Comparison of ENCODE assay signal across 24 cellular contexts in the genomic region with DNA sequence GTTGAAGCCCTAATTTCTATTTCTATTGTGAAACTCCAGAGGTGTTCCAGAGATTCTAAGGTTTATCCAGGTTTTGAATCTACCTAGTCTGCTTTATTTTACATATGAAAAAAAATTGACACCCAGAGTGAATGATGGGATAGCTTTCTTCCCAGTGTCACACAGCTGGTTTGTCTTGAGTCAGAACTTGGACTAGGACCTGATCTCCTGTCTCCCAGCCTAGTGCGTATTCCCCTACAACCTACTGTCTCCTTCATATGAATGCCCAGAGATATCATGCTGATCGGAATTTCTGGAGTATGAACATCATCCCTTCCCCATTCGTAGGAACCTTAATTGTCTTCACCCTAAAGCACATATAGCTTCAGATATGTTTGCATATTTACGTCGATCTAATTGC.
DNase-seq lines count a peak whose midpoint lies in the region; ATAC-seq, FAIRE-seq and TF ChIP-seq lines count a peak whose summit lies in the region.
"Had no signal": no experiment of that assay in that cellular context is flagged by ENCODE, and none has a peak within 500 bp of the region (broad histone marks: within the 10 kb centered on the region; RNA-seq: fewer than 3 reads in every experiment).

No MANE protein-coding gene starts in this region.

- H3K79me2 ChIP-seq in astrocyte (ENCODE audit: insufficient read depth, low read length) (no peaks in the 10 kb centered on the region), keratinocyte (ENCODE audit: control insufficient read depth, insufficient read depth, low read length) (no peaks in the 10 kb centered on the region)

- H3K27me3 Mint-ChIP-seq in astrocyte (ENCODE audit: low read depth, unreplicated experiment) = peaks cover 6% of the 10 kb centered on the region
- no peaks in the 10 kb centered on the region for H3K27me3 Mint-ChIP-seq in activated CD4-positive, alpha-beta T cell treated with anti-CD3 and anti-CD28 coated beads for 36 hours
- H3K27me3 Mint-ChIP-seq: CD4-positive, alpha-beta memory T cell had no signal

- no peaks in the 10 kb centered on the region for H3K36me3 Mint-ChIP-seq in astrocyte (ENCODE audit: low read depth, unreplicated experiment)
- H3K36me3 Mint-ChIP-seq in activated CD4-positive, alpha-beta T cell treated with anti-CD3 and anti-CD28 coated beads for 36 hours (ENCODE audit: low read depth) = no peaks in the 10 kb centered on the region
- H3K36me3 Mint-ChIP-seq: CD4-positive, alpha-beta memory T cell had no signal

- H3K4ac ChIP-seq in IMR-90 (ENCODE audit: low read depth, low read length) = no peak overlapping the region

- no peak overlapping the region for H4K91ac ChIP-seq in IMR-90 (ENCODE audit: insufficient read depth, low read depth, low read length)

- H3K9me3 ChIP-seq in IMR-90 (ENCODE audit: control insufficient read depth, insufficient read depth, low read length) (no peaks in the 10 kb centered on the region), astrocyte (ENCODE audit: insufficient read depth, low read depth, low read length) (no peaks in the 10 kb centered on the region), keratinocyte (ENCODE audit: control insufficient read depth, low read depth, low read length) (no peaks in the 10 kb centered on the region)
- H3K9me3 ChIP-seq: A549 had no signal

- no peak overlapping the region for H3K23ac ChIP-seq in IMR-90 (ENCODE audit: low read depth, low read length)

- H3K79me1 ChIP-seq in IMR-90 (ENCODE audit: low read depth in 1 of 2, low read length in 2 of 2) = no peaks in the 10 kb centered on the region

- TF ChIP-seq POLR2A in IMR-90 (IDR thresholded peaks at IDR 0.05; ENCODE audit: low read depth, low read length) = no peak

- H3K27ac Mint-ChIP-seq in astrocyte (ENCODE audit: unreplicated experiment) = no peak overlapping the region
- no peak overlapping the region for H3K27ac Mint-ChIP-seq in activated CD4-positive, alpha-beta T cell treated with anti-CD3 and anti-CD28 coated beads for 36 hours

- H2BK20ac ChIP-seq in IMR-90 (ENCODE audit: low read depth, low read length) = 0 out of 2 replicates have a peak overlapping the region, but pooled peaks have one; percentile 75

- no peak for DNase-seq in IMR-90
- peak; percentile 18 for DNase-seq in astrocyte (ENCODE audit: low read depth)
- no peak for DNase-seq in keratinocyte (ENCODE audit: low read depth, low spot score)
- DNase-seq in activated CD4-positive, alpha-beta T cell treated with anti-CD3 and anti-CD28 coated beads for 36 hours = no peak
- DNase-seq in NCI-H187 treated with DMSO at 0.1 percent for 48 hours (lab: John Stamatoyannopoulos, UW) = no peak
- DNase-seq: C1 segment of cervical spinal cord; CD4-positive, alpha-beta memory T cell; COR-L47; DMS53; H7; KBM-7; NCI-H1092; NCI-H1417 treated with DMSO at 0.1 percent for 48 hours; NCI-H1694 treated with DMSO at 0.1 percent for 48 hours; NCI-H2081 treated with DMSO at 0.1 percent for 48 hours; NCI-H524 treated with DMSO at 0.1 percent for 48 hours; NCI-H774 had no signal

- no peaks in the 10 kb centered on the region; the same call in 1 of the 2 replicates for H3K27me3 ChIP-seq in IMR-90 (ENCODE audit: control insufficient read depth, insufficient read depth, low read length)
- H3K27me3 ChIP-seq in astrocyte (ENCODE audit: insufficient read depth, low read length) = no peaks in the 10 kb centered on the region
- H3K27me3 ChIP-seq in keratinocyte (ENCODE audit: control insufficient read depth, extremely low read depth, insufficient read depth, low read length) = no peaks in the 10 kb centered on the region
- H3K27me3 ChIP-seq in rectal smooth muscle tissue (ENCODE audit: control insufficient read depth, insufficient read depth, low read length) = no peaks in the 10 kb centered on the region

- H3K4me1 ChIP-seq in IMR-90 (ENCODE audit: control insufficient read depth, insufficient read depth, low read length) (peaks cover 5% of the 10 kb centered on the region), astrocyte (ENCODE audit: insufficient read depth, low read length) (peaks cover 9% of the 10 kb centered on the region), keratinocyte (ENCODE audit: control insufficient read depth, extremely low read depth, insufficient read depth, low read length) (no peaks in the 10 kb centered on the region), rectal smooth muscle tissue (ENCODE audit: control insufficient read depth, insufficient read depth, low read length) (peaks cover 17% of the 10 kb centered on the region)
- H3K4me1 ChIP-seq: A549 had no signal

- H3K4me2 ChIP-seq in IMR-90 (ENCODE audit: low read depth, low read length) (no peak overlapping the region), astrocyte (ENCODE audit: low read length) (peak overlapping the region; percentile 37), keratinocyte (ENCODE audit: control insufficient read depth, extremely low read depth, insufficient read depth, low read depth, low read length) (peak overlapping the region; percentile 42)
- H3K4me2 ChIP-seq: A549 had no signal

- dilution Hi-C loops in IMR-90 (cut with HindIII; ENCODE audit: low sequenced_read_pairs, unreplicated experiment) = no loop called here
- dilution Hi-C loops in keratinocyte (cut with MboI; ENCODE audit: extremely low pct_ligation_motif_present, low sequenced_read_pairs) = no loop called here

- BruUV-seq in IMR-90 (replicated peaks; lab: Mats Ljungman, UMichigan) = no TSS peak

- H2BK120ac ChIP-seq in IMR-90 (ENCODE audit: low read depth, low read length) = peak overlapping the region; percentile 66

- H3K18ac ChIP-seq in IMR-90 (ENCODE audit: low read depth, low read length) = peak overlapping the region; percentile 67; the same call in 1 of the 2 replicates

- H3K56ac ChIP-seq in IMR-90 (ENCODE audit: extremely low read depth, insufficient read depth, low read length) = no peak overlapping the region

- TF ChIP-seq CTCF in IMR-90 (conservative IDR thresholded peaks at IDR 0.05; ENCODE audit: low read depth, low read length) (no peak), astrocyte (IDR thresholded peaks at IDR 0.05; ENCODE audit: insufficient read depth, low read depth, low read length) (no peak), keratinocyte (optimal IDR thresholded peaks at IDR 0.05 in 1 of 3, IDR thresholded peaks at IDR 0.05 in 1 of 3, conservative IDR thresholded peaks at IDR 0.05 in 1 of 3; ENCODE audit: extremely low read depth in 1 of 3, insufficient read depth in 2 of 3, low read length in 3 of 3) (no peak)

- H2BK15ac ChIP-seq in IMR-90 (ENCODE audit: low read depth, low read length) = peak overlapping the region; percentile 36; the same call in 1 of the 3 replicates

- TF ChIP-seq RAD21 in IMR-90 (IDR thresholded peaks at IDR 0.05; ENCODE audit: low read length) = no peak

- no peaks in the 10 kb centered on the region for H3K9me3 Mint-ChIP-seq in astrocyte (ENCODE audit: unreplicated experiment)
- peaks cover 5% of the 10 kb centered on the region for H3K9me3 Mint-ChIP-seq in activated CD4-positive, alpha-beta T cell treated with anti-CD3 and anti-CD28 coated beads for 36 hours (ENCODE audit: low read depth)

- no peaks in the 10 kb centered on the region for H3K9me1 ChIP-seq in IMR-90 (ENCODE audit: insufficient read depth, low read length)
- H3K9me1 ChIP-seq in keratinocyte (ENCODE audit: control insufficient read depth, extremely low read depth, insufficient read depth, low read length) = no peaks in the 10 kb centered on the region

- intact Hi-C loops in IMR-90 (cut with micrococcal nuclease) = no loop called here
- intact Hi-C loops in activated CD4-positive, alpha-beta T cell treated with anti-CD3 and anti-CD28 coated beads for 36 hours (cut with DNase I, micrococcal nuclease) = no loop called here

- H3K4me3 ChIP-seq in IMR-90 (ENCODE audit: insufficient read depth, low read depth, low read length) (no peak overlapping the region), astrocyte (ENCODE audit: insufficient read depth, low read depth, low read length) (no peak overlapping the region), keratinocyte (ENCODE audit: control insufficient read depth in 2 of 3, extremely low read depth in 1 of 3, insufficient read depth in 2 of 3, low read depth in 1 of 3, low read length in 3 of 3) (no peak overlapping the region), rectal smooth muscle tissue (ENCODE audit: low read length) (no peak overlapping the region)
- H3K4me3 ChIP-seq: A549 had no signal

- in situ Hi-C loops in IMR-90 (cut with MboI; ENCODE audit: low sequenced_read_pairs) = no loop called here

- H2AK9ac ChIP-seq in IMR-90 (replicated peaks; ENCODE audit: low read depth, low read length, poor library complexity) = no peak overlapping the region

- WGBS in IMR-90 (ENCODE audit: extremely low coverage in 2 of 2, insufficient read length in 1 of 2), 2 experiments = 100% methylated on average over 1 of the region's 5 CpGs; no CpG with 5 or more reads in 1 of the 2 experiments

- H2AFZ ChIP-seq in IMR-90 (replicated peaks; ENCODE audit: low read length, poor library complexity) (no peak overlapping the region), astrocyte (ENCODE audit: low read depth, low read length) (no peak overlapping the region), keratinocyte (ENCODE audit: control insufficient read depth, low read length) (no peak overlapping the region)

- H3K9ac ChIP-seq in IMR-90 (ENCODE audit: low read depth, low read length) (no peak overlapping the region), astrocyte (ENCODE audit: low read length) (no peak overlapping the region), keratinocyte (ENCODE audit: control insufficient read depth, extremely low read depth, insufficient read depth, low read length) (no peak overlapping the region), rectal smooth muscle tissue (ENCODE audit: low read length) (no peak overlapping the region)

- ATAC-seq in IMR-90 (ENCODE audit: low read depth) (no peak), HG03439 (IDR thresholded peaks at IDR 0.05; ENCODE audit: unreplicated experiment) (no peak), HG02970 (IDR thresholded peaks at IDR 0.05; ENCODE audit: low FRiP score, unreplicated experiment) (no peak)
- ATAC-seq in activated CD4-positive, alpha-beta T cell treated with anti-CD3 and anti-CD28 coated beads for 36 hours = no peak
- ATAC-seq: A549 had no signal

- H4K8ac ChIP-seq in IMR-90 (ENCODE audit: low read depth in 2 of 2, low read length in 2 of 2) = no peak overlapping the region

- no peaks in the 10 kb centered on the region for H3K4me1 Mint-ChIP-seq in astrocyte (ENCODE audit: low read depth, unreplicated experiment)
- H3K4me1 Mint-ChIP-seq in activated CD4-positive, alpha-beta T cell treated with anti-CD3 and anti-CD28 coated beads for 36 hours = no peaks in the 10 kb centered on the region
- H3K4me1 Mint-ChIP-seq: CD4-positive, alpha-beta memory T cell had no signal

- no peak overlapping the region for H2BK5ac ChIP-seq in IMR-90 (ENCODE audit: low read depth, low read length, poor library complexity, severe bottlenecking)

- H3K4me3 Mint-ChIP-seq in astrocyte (ENCODE audit: unreplicated experiment) = no peak overlapping the region
- no peak overlapping the region for H3K4me3 Mint-ChIP-seq in activated CD4-positive, alpha-beta T cell treated with anti-CD3 and anti-CD28 coated beads for 36 hours
- H3K4me3 Mint-ChIP-seq: CD4-positive, alpha-beta memory T cell had no signal

- POLR2A ChIA-PET in IMR-90 (lab: Charles Lee; ENCODE audit: unreplicated experiment) = no interaction called here
- POLR2A ChIA-PET in activated CD4-positive, alpha-beta T cell treated with anti-CD3 and anti-CD28 coated beads for 36 hours (lab: Charles Lee) = no interaction called here

- peak overlapping the region; percentile 63 for H2AK5ac ChIP-seq in IMR-90 (ENCODE audit: low read depth, low read length)

- no peak overlapping the region for H4K5ac ChIP-seq in IMR-90 (ENCODE audit: low read depth, low read length)

- no peak overlapping the region for H3K14ac ChIP-seq in IMR-90 (replicated peaks; ENCODE audit: low read depth, low read length)

- no peaks in the 10 kb centered on the region for H3K36me3 ChIP-seq in IMR-90 (ENCODE audit: control insufficient read depth, insufficient read depth, low read length)
- no peaks in the 10 kb centered on the region for H3K36me3 ChIP-seq in astrocyte (ENCODE audit: insufficient read depth, low read length)
- H3K36me3 ChIP-seq in keratinocyte (ENCODE audit: control insufficient read depth in 2 of 2, extremely low read depth in 1 of 2, insufficient read depth in 2 of 2, low read length in 2 of 2) = no peaks in the 10 kb centered on the region
- no peaks in the 10 kb centered on the region for H3K36me3 ChIP-seq in rectal smooth muscle tissue (ENCODE audit: control insufficient read depth, insufficient read depth, low read length)

- CTCF ChIA-PET in IMR-90 (lab: Yijun Ruan, JAX) = no interaction called here
- CTCF ChIA-PET in activated CD4-positive, alpha-beta T cell treated with anti-CD3 and anti-CD28 coated beads for 36 hours (lab: Charles Lee) = no interaction called here

- FAIRE-seq in astrocyte (lab: Jason Lieb, UNC) (no peak), keratinocyte (lab: Jason Lieb, UNC) (no peak)
- FAIRE-seq: A549, GM18507, HTR-8/SVneo, RCC 7860 had no signal

- no peak overlapping the region for H3K27ac ChIP-seq in IMR-90 (ENCODE audit: insufficient read depth, low read length)
- peak overlapping the region; percentile 50 for H3K27ac ChIP-seq in astrocyte (ENCODE audit: low read depth, low read length)
- H3K27ac ChIP-seq in keratinocyte (ENCODE audit: control insufficient read depth, insufficient read depth, low read length) = no peak overlapping the region
- H3K27ac ChIP-seq in rectal smooth muscle tissue (ENCODE audit: low read depth, low read length) = peak overlapping the region; percentile 81
- H3K27ac ChIP-seq: A549 had no signal

- H4K20me1 ChIP-seq in IMR-90 (ENCODE audit: insufficient read depth, low read length) = no peaks in the 10 kb centered on the region
- H4K20me1 ChIP-seq in astrocyte (ENCODE audit: insufficient read depth, low read length) = no peaks in the 10 kb centered on the region
- H4K20me1 ChIP-seq in keratinocyte (ENCODE audit: control insufficient read depth, extremely low read depth, insufficient read depth, low read length) = no peaks in the 10 kb centered on the region

Comparison
In these comparisons a context has a peak if more than half of its experiments do, and no peak if none do; other contexts are left out.
1. H3K27ac ChIP-seq: peak in astrocyte (single experiment) and rectal smooth muscle tissue (single experiment); none in IMR-90 (single experiment) and keratinocyte (single experiment).